2 cellular contexts compared by ENCODE assay signal in the genomic region with DNA sequence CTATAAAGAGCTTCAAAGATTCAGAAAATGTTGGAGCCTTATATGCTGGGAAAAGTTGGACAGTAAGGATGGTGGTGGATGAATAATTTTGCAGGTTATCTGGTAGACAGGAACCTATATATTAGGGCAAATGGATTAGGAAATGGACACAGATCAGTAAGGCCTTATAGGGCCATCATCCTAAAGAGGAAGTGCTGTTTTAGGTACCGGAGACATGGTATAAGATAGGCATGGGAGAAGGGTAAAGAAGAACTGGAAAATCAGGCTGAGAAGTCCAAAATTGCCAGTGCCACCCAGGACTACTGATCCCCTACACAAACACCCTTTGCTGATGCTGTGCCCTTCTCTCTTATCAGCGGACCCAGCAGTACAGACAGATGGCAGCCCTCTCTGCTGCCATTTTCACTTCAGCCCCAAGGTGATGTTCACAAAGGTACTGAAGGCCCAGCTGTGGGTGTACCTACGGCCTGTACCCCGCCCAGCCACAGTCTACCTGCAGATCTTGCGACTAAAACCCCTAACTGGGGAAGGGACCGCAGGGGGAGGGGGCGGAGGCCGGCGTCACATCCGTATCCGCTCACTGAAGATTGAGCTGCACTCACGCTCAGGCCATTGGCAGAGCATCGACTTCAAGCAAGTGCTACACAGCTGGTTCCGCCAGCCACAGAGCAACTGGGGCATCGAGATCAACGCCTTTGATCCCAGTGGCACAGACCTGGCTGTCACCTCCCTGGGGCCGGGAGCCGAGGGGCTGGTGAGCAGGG.
A peak's percentile ranks its signal among the peaks of the same experiment; 100 is the strongest.
TF ChIP-seq lines count a peak whose summit lies in the region.

No MANE protein-coding gene starts in this region.

TF ChIP-seq in GM12891, 5 proteins besides CTCF, POLR2A, EP300 and RAD21:
- TF ChIP-seq SPI1 (IDR thresholded peaks at IDR 0.05; ENCODE audit: low read depth, low read length), result peak; percentile 49
- no peak for TF ChIP-seq POLR2AphosphoS5 (IDR thresholded peaks at IDR 0.05; ENCODE audit: low read depth, low read length)
- no peak for TF ChIP-seq POU2F2 (IDR thresholded peaks at IDR 0.05; ENCODE audit: low read depth, low read length)
- TF ChIP-seq TAF1 (IDR thresholded peaks at IDR 0.05; ENCODE audit: low read depth, low read length), result no peak
- no peak for TF ChIP-seq PAX5 (IDR thresholded peaks at IDR 0.05; ENCODE audit: insufficient read depth, low read length, severe bottlenecking)

TF ChIP-seq in GM12878, 131 proteins besides CTCF, POLR2A, EP300 and RAD21:
- no peak for TF ChIP-seq BRCA1 (IDR thresholded peaks at IDR 0.05; ENCODE audit: low read depth, low read length)
- TF ChIP-seq, protein P1, sequence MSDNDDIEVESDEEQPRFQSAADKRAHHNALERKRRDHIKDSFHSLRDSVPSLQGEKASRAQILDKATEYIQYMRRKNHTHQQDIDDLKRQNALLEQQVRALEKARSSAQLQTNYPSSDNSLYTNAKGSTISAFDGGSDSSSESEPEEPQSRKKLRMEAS (IDR thresholded peaks at IDR 0.05; ENCODE audit: low read depth, low read length), result no peak
- TF ChIP-seq POU2F2 (IDR thresholded peaks at IDR 0.05; ENCODE audit: borderline replicate concordance, low read depth, low read length), result no peak
- TF ChIP-seq STAT1 (conservative IDR thresholded peaks at IDR 0.05), result no peak
- no peak for TF ChIP-seq CHD1 (IDR thresholded peaks at IDR 0.05; ENCODE audit: low read depth, low read length)
- no peak for TF ChIP-seq RB1 (IDR thresholded peaks at IDR 0.05; ENCODE audit: borderline replicate concordance)
- TF ChIP-seq, protein P2, sequence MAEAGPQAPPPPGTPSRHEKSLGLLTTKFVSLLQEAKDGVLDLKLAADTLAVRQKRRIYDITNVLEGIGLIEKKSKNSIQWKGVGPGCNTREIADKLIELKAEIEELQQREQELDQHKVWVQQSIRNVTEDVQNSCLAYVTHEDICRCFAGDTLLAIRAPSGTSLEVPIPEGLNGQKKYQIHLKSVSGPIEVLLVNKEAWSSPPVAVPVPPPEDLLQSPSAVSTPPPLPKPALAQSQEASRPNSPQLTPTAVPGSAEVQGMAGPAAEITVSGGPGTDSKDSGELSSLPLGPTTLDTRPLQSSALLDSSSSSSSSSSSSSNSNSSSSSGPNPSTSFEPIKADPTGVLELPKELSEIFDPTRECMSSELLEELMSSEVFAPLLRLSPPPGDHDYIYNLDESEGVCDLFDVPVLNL (IDR thresholded peaks at IDR 0.05; ENCODE audit: low read depth, low read length), result no peak
- TF ChIP-seq, protein P3, sequence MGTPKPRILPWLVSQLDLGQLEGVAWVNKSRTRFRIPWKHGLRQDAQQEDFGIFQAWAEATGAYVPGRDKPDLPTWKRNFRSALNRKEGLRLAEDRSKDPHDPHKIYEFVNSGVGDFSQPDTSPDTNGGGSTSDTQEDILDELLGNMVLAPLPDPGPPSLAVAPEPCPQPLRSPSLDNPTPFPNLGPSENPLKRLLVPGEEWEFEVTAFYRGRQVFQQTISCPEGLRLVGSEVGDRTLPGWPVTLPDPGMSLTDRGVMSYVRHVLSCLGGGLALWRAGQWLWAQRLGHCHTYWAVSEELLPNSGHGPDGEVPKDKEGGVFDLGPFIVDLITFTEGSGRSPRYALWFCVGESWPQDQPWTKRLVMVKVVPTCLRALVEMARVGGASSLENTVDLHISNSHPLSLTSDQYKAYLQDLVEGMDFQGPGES (IDR thresholded peaks at IDR 0.05), result no peak
- no peak for TF ChIP-seq ZNF217 (IDR thresholded peaks at IDR 0.05)
- TF ChIP-seq, protein P4, sequence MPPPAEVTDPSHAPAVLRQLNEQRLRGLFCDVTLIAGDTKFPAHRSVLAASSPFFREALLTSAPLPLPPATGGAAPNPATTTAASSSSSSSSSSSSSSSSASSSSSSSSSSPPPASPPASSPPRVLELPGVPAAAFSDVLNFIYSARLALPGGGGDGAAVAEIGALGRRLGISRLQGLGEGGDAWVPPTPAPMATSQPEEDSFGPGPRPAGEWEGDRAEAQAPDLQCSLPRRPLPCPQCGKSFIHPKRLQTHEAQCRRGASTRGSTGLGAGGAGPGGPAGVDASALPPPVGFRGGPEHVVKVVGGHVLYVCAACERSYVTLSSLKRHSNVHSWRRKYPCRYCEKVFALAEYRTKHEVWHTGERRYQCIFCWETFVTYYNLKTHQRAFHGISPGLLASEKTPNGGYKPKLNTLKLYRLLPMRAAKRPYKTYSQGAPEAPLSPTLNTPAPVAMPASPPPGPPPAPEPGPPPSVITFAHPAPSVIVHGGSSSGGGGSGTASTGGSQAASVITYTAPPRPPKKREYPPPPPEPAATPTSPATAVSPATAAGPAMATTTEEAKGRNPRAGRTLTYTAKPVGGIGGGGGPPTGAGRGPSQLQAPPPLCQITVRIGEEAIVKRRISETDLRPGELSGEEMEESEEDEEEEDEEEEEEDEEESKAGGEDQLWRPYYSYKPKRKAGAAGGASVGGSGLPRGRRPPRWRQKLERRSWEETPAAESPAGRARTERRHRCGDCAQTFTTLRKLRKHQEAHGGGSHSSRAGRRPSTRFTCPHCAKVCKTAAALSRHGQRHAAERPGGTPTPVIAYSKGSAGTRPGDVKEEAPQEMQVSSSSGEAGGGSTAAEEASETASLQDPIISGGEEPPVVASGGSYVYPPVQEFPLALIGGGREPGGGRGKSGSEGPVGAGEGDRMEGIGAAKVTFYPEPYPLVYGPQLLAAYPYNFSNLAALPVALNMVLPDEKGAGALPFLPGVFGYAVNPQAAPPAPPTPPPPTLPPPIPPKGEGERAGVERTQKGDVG (CRISPR knock-in tag; IDR thresholded peaks at IDR 0.05), result no peak
- TF ChIP-seq FOXM1 (IDR thresholded peaks at IDR 0.05; ENCODE audit: low read depth, low read length), result no peak
- TF ChIP-seq KDM1A (IDR thresholded peaks at IDR 0.05; ENCODE audit: borderline replicate concordance), result no peak
- TF ChIP-seq CHD4 (IDR thresholded peaks at IDR 0.05), result no peak
